Comparison of ENCODE assay signal across 11 cellular contexts in genomic region chr19:21396121-21396520, GRCh38. TPM values are rescaled to one million over a fixed set of nuclear protein-coding genes. Genes with fewer than 3 reads are reported as not detected.
DNase-seq lines count a peak whose midpoint lies in the region; ATAC-seq and TF ChIP-seq lines count a peak whose summit lies in the region.
"Had no signal": no experiment of that assay in that cellular context is flagged by ENCODE, and none has a peak within 500 bp of the region (broad histone marks: within the 10 kb centered on the region; RNA-seq: fewer than 3 reads in every experiment).

No MANE protein-coding gene starts in this region.

- H3K4me2 ChIP-seq in Loucy (ENCODE audit: low read depth, low read length, poor library complexity, severe bottlenecking) = peak overlapping the region; percentile 62

- peaks cover 32% of the 10 kb centered on the region for H4K20me1 ChIP-seq in Loucy (ENCODE audit: insufficient read depth, low read length, poor library complexity, severe bottlenecking)

- H3K27me3 ChIP-seq in cardiac muscle cell (no peaks in the 10 kb centered on the region), right cardiac atrium (ENCODE audit: control insufficient read depth, insufficient read depth) (no peaks in the 10 kb centered on the region), Loucy (ENCODE audit: insufficient read depth, low read length, poor library complexity, severe bottlenecking) (no peaks in the 10 kb centered on the region), adipocyte (replicated peaks; ENCODE audit: control insufficient read depth, insufficient read depth, low read length) (no peaks in the 10 kb centered on the region)
- H3K27me3 ChIP-seq: colonic mucosa, MG63, spleen had no signal

- H3K9ac ChIP-seq in Loucy (ENCODE audit: low read depth, low read length, poor library complexity, severe bottlenecking) = peak overlapping the region; percentile 38
- H3K9ac ChIP-seq in adipocyte (ENCODE audit: low read length) = no peak overlapping the region

- H3K9me3 ChIP-seq in cardiac muscle cell (ENCODE audit: low read depth) (no peaks in the 10 kb centered on the region), right cardiac atrium (ENCODE audit: control insufficient read depth, low read length) (no peaks in the 10 kb centered on the region), Loucy (ENCODE audit: insufficient read depth, low read depth, low read length) (no peaks in the 10 kb centered on the region), adipocyte (ENCODE audit: control insufficient read depth, low read length) (peaks cover 21% of the 10 kb centered on the region)
- H3K9me3 ChIP-seq: colonic mucosa, MG63 had no signal

- intact Hi-C loops in right cardiac atrium (cut with DNase I) = no loop called here

- peak overlapping the region; percentile 68 for H3K27ac ChIP-seq in cardiac muscle cell
- H3K27ac ChIP-seq in right cardiac atrium (ENCODE audit: low read length) = no peak overlapping the region
- no peak overlapping the region for H3K27ac ChIP-seq in coronary artery

- H3K4me1 Mint-ChIP-seq in stimulated activated effector memory CD8-positive, alpha-beta T cell treated with anti-CD3 and anti-CD28 coated beads, Interleukin-12 subunit alpha, Interleukin-12 subunit beta, amount 100 ng/mL, for 72 hours = peaks cover 26% of the 10 kb centered on the region

- H3K27ac Mint-ChIP-seq in stimulated activated effector memory CD8-positive, alpha-beta T cell treated with anti-CD3 and anti-CD28 coated beads, Interleukin-12 subunit alpha, Interleukin-12 subunit beta, amount 100 ng/mL, for 72 hours = no peak overlapping the region

- H3K4me3 Mint-ChIP-seq in stimulated activated effector memory CD8-positive, alpha-beta T cell treated with anti-CD3 and anti-CD28 coated beads, Interleukin-12 subunit alpha, Interleukin-12 subunit beta, amount 100 ng/mL, for 72 hours = peak overlapping the region; percentile 90

- 93% methylated on average over 10 of the region's 10 CpGs for WGBS in right cardiac atrium

- ATAC-seq in right cardiac atrium = no peak
- no peak for ATAC-seq in stimulated activated effector memory CD8-positive, alpha-beta T cell treated with anti-CD3 and anti-CD28 coated beads, Interleukin-12 subunit alpha, Interleukin-12 subunit beta, amount 100 ng/mL, for 72 hours

- peaks cover 41% of the 10 kb centered on the region for H3K79me2 ChIP-seq in Loucy (ENCODE audit: insufficient read depth, low read length)

- peak overlapping the region; percentile 77 for H2AFZ ChIP-seq in Loucy (ENCODE audit: low read length)

- peaks cover 36% of the 10 kb centered on the region for H3K36me3 Mint-ChIP-seq in stimulated activated effector memory CD8-positive, alpha-beta T cell treated with anti-CD3 and anti-CD28 coated beads, Interleukin-12 subunit alpha, Interleukin-12 subunit beta, amount 100 ng/mL, for 72 hours

- TF ChIP-seq CTCF in cardiac muscle cell (IDR thresholded peaks at IDR 0.05; ENCODE audit: low read depth, low read length) (no peak), Loucy (conservative IDR thresholded peaks at IDR 0.05; ENCODE audit: low read length) (no peak), coronary artery (IDR thresholded peaks at IDR 0.05) (no peak)

- H3K36me3 ChIP-seq in cardiac muscle cell (peaks cover 9% of the 10 kb centered on the region), Loucy (ENCODE audit: insufficient read depth, low read length) (no peaks in the 10 kb centered on the region), adipocyte (ENCODE audit: control insufficient read depth, insufficient read depth, low read length, severe bottlenecking) (peaks cover 14% of the 10 kb centered on the region)
- H3K36me3 ChIP-seq: colonic mucosa had no signal

- DNase-seq in cardiac muscle cell (ENCODE audit: low read depth in 1 of 2, low spot score in 1 of 2) = no peak
- DNase-seq in right cardiac atrium = no peak
- no peak for DNase-seq in adipocyte (ENCODE audit: low read depth)
- no peak for DNase-seq in stimulated activated effector memory CD8-positive, alpha-beta T cell treated with anti-CD3 and anti-CD28 coated beads, Interleukin-12 subunit alpha, Interleukin-12 subunit beta, amount 100 ng/mL, for 72 hours (ENCODE audit: low spot score in 2 of 2)
- no peak for DNase-seq in NCI-H1417 treated with DMSO at 0.1 percent for 48 hours (lab: John Stamatoyannopoulos, UW)
- no peak for DNase-seq in coronary artery (ENCODE audit: low spot score)
- no peak for DNase-seq in stimulated activated naive CD4-positive, alpha-beta T cell treated with Interleukin-2 at 50 U/mL for 16 hours (lab: John Stamatoyannopoulos, UW)

- H3K4me3 ChIP-seq in cardiac muscle cell = no peak overlapping the region
- no peak overlapping the region for H3K4me3 ChIP-seq in right cardiac atrium (ENCODE audit: low read length)
- H3K4me3 ChIP-seq in Loucy (ENCODE audit: low read length, poor library complexity, severe bottlenecking) = peak overlapping the region; percentile 76
- peak overlapping the region; percentile 96 for H3K4me3 ChIP-seq in adipocyte (ENCODE audit: low read length)
- H3K4me3 ChIP-seq in coronary artery = no peak overlapping the region

- peaks cover 2% of the 10 kb centered on the region; the same call in 1 of the 2 replicates for H3F3A ChIP-seq in Loucy (ENCODE audit: low read depth)

- H3K4me1 ChIP-seq in cardiac muscle cell (ENCODE audit: low read depth) = peaks cover 7% of the 10 kb centered on the region
- H3K4me1 ChIP-seq in right cardiac atrium (ENCODE audit: control insufficient read depth, insufficient read depth, low read length) = peaks cover 3% of the 10 kb centered on the region
- H3K4me1 ChIP-seq in Loucy (ENCODE audit: insufficient read depth, low read length, poor library complexity, severe bottlenecking) = peaks cover 35% of the 10 kb centered on the region
- peaks cover 14% of the 10 kb centered on the region for H3K4me1 ChIP-seq in adipocyte (ENCODE audit: control insufficient read depth, insufficient read depth, low read length)
- H3K4me1 ChIP-seq: colonic mucosa had no signal

- no peaks in the 10 kb centered on the region for H3K9me2 ChIP-seq in Loucy (replicated peaks; ENCODE audit: low read depth, low read length)

- peaks cover 3% of the 10 kb centered on the region for H3K9me3 Mint-ChIP-seq in stimulated activated effector memory CD8-positive, alpha-beta T cell treated with anti-CD3 and anti-CD28 coated beads, Interleukin-12 subunit alpha, Interleukin-12 subunit beta, amount 100 ng/mL, for 72 hours

RNA-seq across cellular contexts. Expression of gene ZNF493, which starts 0.8 kb away (rescaled TPM):
- total RNA-seq in cardiac muscle cell (32.1 and 42.5 TPM in 2 replicates), right cardiac atrium (10 to 100 TPM; 12.9 to 16.7 (median 13.9) TPM)
- polyA plus RNA-seq in cardiac muscle cell (25.2 and 27.8 TPM in 2 replicates), right cardiac atrium (6.3 TPM)

RNA-seq across cellular contexts. Expression of gene ZNF738, which starts 37.3 kb away (rescaled TPM):
- total RNA-seq in cardiac muscle cell (41.5 and 46.0 TPM in 2 replicates), right cardiac atrium (1 to 10 TPM; 2.3 to 3.2 (median 2.9) TPM)
- polyA plus RNA-seq in cardiac muscle cell (30.5 and 47.1 TPM in 2 replicates), right cardiac atrium (2.9 TPM)

Comparison
In these comparisons a context has a peak if more than half of its experiments do, and no peak if none do; other contexts are left out.
1. RNA of gene ZNF738, which starts 37.3 kb away (total RNA-seq): 41.5 to 46.0 TPM in cardiac muscle cell; 2.3 to 3.2 TPM in right cardiac atrium; every median in the first group is over 10 times any median in the second.
2. H3K4me3 ChIP-seq: peak in Loucy (single experiment) and adipocyte (single experiment); none in cardiac muscle cell (single experiment), right cardiac atrium (single experiment) and coronary artery (single experiment).